ENCODE assay signal across 8 cellular contexts in the genomic region with DNA sequence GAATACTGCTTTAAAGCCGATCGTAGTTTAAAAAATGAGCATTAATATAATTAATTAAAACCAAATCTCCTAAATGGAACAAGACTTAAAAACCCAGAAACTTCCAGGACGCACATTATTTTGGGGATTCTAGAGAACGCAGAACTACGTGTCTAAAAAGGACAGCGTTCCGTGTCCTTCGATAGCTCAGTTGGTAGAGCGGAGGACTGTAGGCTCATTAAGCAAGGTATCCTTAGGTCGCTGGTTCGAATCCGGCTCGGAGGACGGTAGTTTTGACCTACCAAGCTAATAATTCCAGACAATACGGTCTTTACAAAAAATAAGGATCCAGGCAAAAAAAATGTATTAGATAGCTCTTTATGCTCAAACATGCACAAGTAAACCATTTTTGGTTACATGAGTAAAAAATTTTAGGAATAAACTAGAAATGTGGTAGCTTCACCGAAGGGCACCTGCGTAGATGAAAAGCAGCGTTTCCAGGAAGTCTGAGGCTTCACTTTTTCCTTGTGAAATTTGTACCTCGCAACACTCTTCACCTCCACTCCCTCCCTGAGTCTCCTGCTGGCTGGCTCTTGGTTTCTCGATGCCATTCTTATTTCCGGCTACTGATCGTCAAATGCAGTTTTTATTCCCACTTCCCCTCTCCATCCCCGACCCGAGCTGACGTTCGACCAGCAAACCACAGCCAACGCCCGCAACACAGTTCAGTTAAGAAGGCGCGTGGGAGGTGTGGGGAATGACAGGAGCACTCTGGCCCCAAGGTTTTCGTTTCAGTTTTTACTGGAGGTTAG. TPM values are rescaled to one million over a fixed set of nuclear protein-coding genes. Genes with fewer than 3 reads are reported as not detected.
DNase-seq lines count a peak whose midpoint lies in the region; ATAC-seq, FAIRE-seq and TF ChIP-seq lines count a peak whose summit lies in the region.

No MANE protein-coding gene starts in this region.

- H3K36me3 ChIP-seq in skeletal muscle satellite cell (ENCODE audit: insufficient read depth, low read length): no peaks in the 10 kb centered on the region

- no peaks in the 10 kb centered on the region for H3K9me3 ChIP-seq in skeletal muscle satellite cell (replicated peaks; ENCODE audit: low read length)

- H3K4me1 ChIP-seq in skeletal muscle satellite cell (ENCODE audit: control insufficient read depth, insufficient read depth, low read length): peaks cover 5% of the 10 kb centered on the region

- H3K4me1 Mint-ChIP-seq in activated naive CD4-positive, alpha-beta T cell treated with anti-CD3 and anti-CD28 coated beads, Interleukin-2, amount 50 U/mL, for 24 hours: peaks cover 26% of the 10 kb centered on the region

- peaks cover 5% of the 10 kb centered on the region for H3K27me3 ChIP-seq in skeletal muscle satellite cell (ENCODE audit: control insufficient read depth, insufficient read depth, low read length)

- FAIRE-seq in H54 (lab: Jason Lieb, UNC) (peak; percentile 70), RCC 7860 (lab: Jason Lieb, UNC) (no peak)

- DNase-seq in H54 (ENCODE audit: insufficient read length, low spot score) (no peak), RCC 7860 (ENCODE audit: low spot score) (peak; percentile 47), left ventricle myocardium superior (peak; percentile 55), NCI-H345 (lab: John Stamatoyannopoulos, UW) (no peak), DMS79 treated with DMSO at 0.1 percent for 48 hours (lab: John Stamatoyannopoulos, UW) (no peak)

- peak overlapping the region; percentile 81 for H3K4me3 Mint-ChIP-seq in activated naive CD4-positive, alpha-beta T cell treated with anti-CD3 and anti-CD28 coated beads, Interleukin-2, amount 50 U/mL, for 24 hours

- intact Hi-C loops in left ventricle myocardium superior (cut with micrococcal nuclease): no loop called here

- TF ChIP-seq POLR2A in H54 (IDR thresholded peaks at IDR 0.05; ENCODE audit: low read depth, low read length): no peak

- H3K36me3 Mint-ChIP-seq in activated naive CD4-positive, alpha-beta T cell treated with anti-CD3 and anti-CD28 coated beads, Interleukin-2, amount 50 U/mL, for 24 hours: no peaks in the 10 kb centered on the region

- H3K9ac ChIP-seq in skeletal muscle satellite cell (ENCODE audit: low read depth, low read length): peak overlapping the region; percentile 43

- no peaks in the 10 kb centered on the region for H3K27me3 Mint-ChIP-seq in activated naive CD4-positive, alpha-beta T cell treated with anti-CD3 and anti-CD28 coated beads, Interleukin-2, amount 50 U/mL, for 24 hours

- ATAC-seq in left ventricle myocardium superior: peak; percentile 62
- ATAC-seq in HG02981 (IDR thresholded peaks at IDR 0.05; ENCODE audit: unreplicated experiment): no peak

- peak overlapping the region; percentile 69 for H3K4me3 ChIP-seq in skeletal muscle satellite cell (ENCODE audit: low read length)

- H3K27ac Mint-ChIP-seq in activated naive CD4-positive, alpha-beta T cell treated with anti-CD3 and anti-CD28 coated beads, Interleukin-2, amount 50 U/mL, for 24 hours: peak overlapping the region; percentile 98

- H3K9me3 Mint-ChIP-seq in activated naive CD4-positive, alpha-beta T cell treated with anti-CD3 and anti-CD28 coated beads, Interleukin-2, amount 50 U/mL, for 24 hours: no peaks in the 10 kb centered on the region

- H3K4me2 ChIP-seq in skeletal muscle satellite cell (ENCODE audit: low read length): peak overlapping the region; percentile 88

RNA-seq across cellular contexts. Expression of gene ABT1, which starts 19.6 kb away (rescaled TPM):
- 9.0 TPM for total RNA-seq in left ventricle myocardium superior
- total RNA-seq in skeletal muscle satellite cell (2012; rRNA removed): 12.9 and 15.1 TPM in 2 replicates

RNA-seq across cellular contexts. Expression of gene HMGN4, which starts 39.0 kb away (rescaled TPM):
- 25.3 TPM for total RNA-seq in left ventricle myocardium superior
- 65.7 and 77.8 TPM in 2 replicates for total RNA-seq in skeletal muscle satellite cell (2012; rRNA removed)

Comparison
In these comparisons a context has a peak if more than half of its experiments do, and no peak if none do; other contexts are left out.
1. DNase-seq: peak in RCC 7860 (single experiment) and left ventricle myocardium superior (single experiment); none in H54 (single experiment), NCI-H345 (single experiment) and DMS79 treated with DMSO at 0.1 percent for 48 hours (single experiment).